Comparison of ENCODE assay signal across 8 cellular contexts in the genomic region with DNA sequence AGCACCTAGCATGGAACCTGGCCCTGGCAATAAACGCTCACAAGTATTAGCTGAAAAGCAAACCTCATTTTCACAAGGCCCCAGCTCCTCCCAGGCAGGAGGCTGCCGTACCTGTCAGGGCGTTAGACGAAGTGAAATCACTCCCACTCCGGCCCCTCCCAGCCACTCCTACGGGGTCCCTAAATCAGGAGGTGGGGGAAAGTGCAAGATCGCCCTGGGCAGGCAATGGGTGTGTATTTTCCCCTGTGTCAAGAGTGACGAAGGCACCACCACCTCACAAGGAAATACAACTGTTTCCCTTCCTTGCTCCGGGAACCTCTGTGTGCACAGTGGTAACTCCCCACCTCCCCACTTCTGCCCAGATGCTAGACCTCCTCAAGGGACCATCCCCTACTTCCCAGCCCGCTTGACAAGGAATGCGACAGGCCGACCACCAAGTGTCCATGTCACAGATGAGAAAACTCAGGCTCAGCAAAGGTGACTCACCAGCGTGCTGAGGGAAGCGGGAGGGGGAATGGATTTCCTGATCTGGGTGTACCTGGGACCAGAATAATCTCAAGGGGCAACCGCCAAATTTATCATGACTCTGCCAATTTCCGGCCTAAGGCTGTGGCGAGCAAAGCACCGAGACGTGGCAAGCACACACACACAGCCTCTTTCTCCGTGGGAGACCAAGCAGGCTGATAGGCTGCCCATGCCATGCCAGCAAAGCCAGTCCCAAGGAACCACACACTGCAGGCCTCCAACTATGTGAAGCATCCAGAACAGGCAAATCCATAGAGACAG. TPM values are rescaled to one million over a fixed set of nuclear protein-coding genes. Genes with fewer than 3 reads are reported as not detected.
A peak's percentile ranks its signal among the peaks of the same experiment; 100 is the strongest.
DNase-seq lines count a peak whose midpoint lies in the region; ATAC-seq, FAIRE-seq and TF ChIP-seq lines count a peak whose summit lies in the region.

No MANE protein-coding gene starts in this region.

- H3K4me1 ChIP-seq in heart right ventricle = peaks cover 16 to 91% (median 71%) of the 10 kb centered on the region in 9 donors
- H3K4me1 ChIP-seq in keratinocyte (ENCODE audit: control insufficient read depth, extremely low read depth, insufficient read depth, low read length) = peaks cover 34% of the 10 kb centered on the region
- peaks cover 2% of the 10 kb centered on the region for H3K4me1 ChIP-seq in urinary bladder (ENCODE audit: insufficient read depth)

- dilution Hi-C loops in keratinocyte (cut with MboI; ENCODE audit: extremely low pct_ligation_motif_present, low sequenced_read_pairs) = no loop called here

- H3K4me2 ChIP-seq in keratinocyte (ENCODE audit: control insufficient read depth, extremely low read depth, insufficient read depth, low read depth, low read length) = peak overlapping the region; percentile 31

- peaks cover 67% of the 10 kb centered on the region for H4K20me1 ChIP-seq in keratinocyte (ENCODE audit: control insufficient read depth, extremely low read depth, insufficient read depth, low read length)

- H3K79me2 ChIP-seq in keratinocyte (ENCODE audit: control insufficient read depth, insufficient read depth, low read length) = peaks cover 99% of the 10 kb centered on the region

- H3K27me3 ChIP-seq in heart right ventricle (no peaks in the 10 kb centered on the region), keratinocyte (ENCODE audit: control insufficient read depth, extremely low read depth, insufficient read depth, low read length) (no peaks in the 10 kb centered on the region), dorsolateral prefrontal cortex (no peaks in the 10 kb centered on the region)

- H3K4me3 ChIP-seq in heart right ventricle (no peak overlapping the region), keratinocyte (ENCODE audit: control insufficient read depth in 2 of 3, extremely low read depth in 1 of 3, insufficient read depth in 2 of 3, low read depth in 1 of 3, low read length in 3 of 3) (peak overlapping the region in 1 of 3 experiments; percentile 22), urinary bladder (ENCODE audit: low read depth, low read length) (no peak overlapping the region), dorsolateral prefrontal cortex (no peak overlapping the region)

- H3K27ac ChIP-seq in heart right ventricle (peak overlapping the region in 6 of 10 donors; percentile 19 to 98 (median 38)), keratinocyte (ENCODE audit: control insufficient read depth, insufficient read depth, low read length) (peak overlapping the region; percentile 46), urinary bladder (ENCODE audit: low read depth) (peak overlapping the region; percentile 58), dorsolateral prefrontal cortex (peak overlapping the region in 3 of 59 donors; percentile 24 to 46 (median 34))

- H3K9me1 ChIP-seq in keratinocyte (ENCODE audit: control insufficient read depth, extremely low read depth, insufficient read depth, low read length) = peaks cover 16% of the 10 kb centered on the region

- DNase-seq in heart right ventricle = no peak
- no peak for DNase-seq in cardiac septum (ENCODE audit: low spot score)
- DNase-seq in activated T-cell treated with anti-CD3 and anti-CD28 coated beads for 4 hours = peak; percentile 21
- DNase-seq in keratinocyte (ENCODE audit: low read depth, low spot score) = no peak
- no peak for DNase-seq in iPS-NIHi7 (ENCODE audit: extremely low spot score)
- DNase-seq in HuH-7 (ENCODE audit: low spot score) = no peak
- no peak for DNase-seq in dorsolateral prefrontal cortex

- peak; percentile 77 for FAIRE-seq in keratinocyte (lab: Jason Lieb, UNC)

- H3K36me3 ChIP-seq in heart right ventricle (peaks cover 0 to 35% (median 0%) of the 10 kb centered on the region in 9 donors), keratinocyte (ENCODE audit: control insufficient read depth in 2 of 2, extremely low read depth in 1 of 2, insufficient read depth in 2 of 2, low read length in 2 of 2) (peaks cover 8 to 18% of the 10 kb centered on the region in 2 experiments), urinary bladder (ENCODE audit: insufficient read depth) (no peaks in the 10 kb centered on the region)

- H3K9ac ChIP-seq in keratinocyte (ENCODE audit: control insufficient read depth, extremely low read depth, insufficient read depth, low read length) = peak overlapping the region; percentile 47

- H3K9me3 ChIP-seq in heart right ventricle (no peaks in the 10 kb centered on the region), keratinocyte (ENCODE audit: control insufficient read depth, low read depth, low read length) (no peaks in the 10 kb centered on the region)

- WGBS in heart right ventricle, 2 donors = 58 to 65% methylated on average over 20 of the region's 20 CpGs
- WGBS in urinary bladder = 70% methylated on average over 20 of the region's 20 CpGs

- H2AFZ ChIP-seq in keratinocyte (ENCODE audit: control insufficient read depth, low read length) = no peak overlapping the region

- intact Hi-C loops in heart right ventricle (cut with DNase I) = no loop called here
- intact Hi-C loops in cardiac septum (cut with DNase I) = no loop called here
- intact Hi-C loops in dorsolateral prefrontal cortex (cut with DNase I) = loop anchor here in 1 of 2 donors (10.0 kb wide), 1 partner anchor 67 kb away; a partner anchor contains a TSS

- ATAC-seq in heart right ventricle = peak in 1 of 8 donors; percentile 20

- TF ChIP-seq CTCF in heart right ventricle (IDR thresholded peaks at IDR 0.05) (no peak), keratinocyte (optimal IDR thresholded peaks at IDR 0.05 in 1 of 3, IDR thresholded peaks at IDR 0.05 in 1 of 3, conservative IDR thresholded peaks at IDR 0.05 in 1 of 3; ENCODE audit: extremely low read depth in 1 of 3, insufficient read depth in 2 of 3, low read length in 3 of 3) (no peak), dorsolateral prefrontal cortex (IDR thresholded peaks at IDR 0.05 in 54 of 56, conservative IDR thresholded peaks at IDR 0.05 in 2 of 56; ENCODE audit: low read depth in 1 of 56, partially characterized antibody in 56 of 56) (no peak)

RNA-seq across cellular contexts. Expression of a gene that starts 7.3 kb away (rescaled TPM):
- total RNA-seq in heart right ventricle (10 to 100 TPM; 31.1 to 51.3 (median 39.0) TPM), cardiac septum (43.0 TPM), urinary bladder (14.5 TPM), dorsolateral prefrontal cortex (100 to 1,000 TPM in 40 of 120 experiments, 10 to 100 TPM in 80; 67.4 to 169 (median 95.4) TPM)
- polyA plus RNA-seq in heart right ventricle (10 to 100 TPM; 36.8 to 38.0 TPM), keratinocyte (26.7 to 49.7 TPM (median 27.5 TPM) in 3 replicates), urinary bladder (43.1 TPM)
- 53.9 TPM for polyA plus RNA-seq in keratinocyte (2011; ENCODE audit: low read depth)
- 25.2 and 42.0 TPM in 2 replicates for polyA plus RNA-seq in keratinocyte (2011; cell fraction: cytosol; rRNA removed)
- polyA plus RNA-seq in keratinocyte (2011; cell fraction: nucleus; rRNA removed) = 53.5 and 58.2 TPM in 2 replicates
- 25.9 and 54.2 TPM in 2 replicates for polyA plus RNA-seq in keratinocyte (2012; ENCODE audit: low replicate concordance)
- 52.8 to 162 TPM (median 69.3 TPM) in 3 replicates for polyA minus RNA-seq in keratinocyte
- 82.3 TPM for polyA minus RNA-seq in keratinocyte (2011; cell fraction: cytosol; rRNA and poly(A)+ RNA removed)
- polyA minus RNA-seq in keratinocyte (2011; cell fraction: nucleus; rRNA and poly(A)+ RNA removed) = 45.9 and 47.5 TPM in 2 replicates

RNA-seq across cellular contexts. Expression of a gene that starts 22.9 kb away (rescaled TPM):
- total RNA-seq in heart right ventricle = 1 to 10 TPM in 9 of 10 donors, under 1 TPM in 1; 0.77 to 2.5 (median 1.9) TPM
- 1 to 10 TPM; 2.7 to 5.9 TPM for polyA plus RNA-seq in heart right ventricle
- total RNA-seq in cardiac septum = 1.6 TPM
- polyA plus RNA-seq in keratinocyte = 0.60 to 0.88 TPM (median 0.68 TPM) in 3 replicates
- polyA plus RNA-seq in keratinocyte (2011; ENCODE audit: low read depth) = 1.1 TPM
- 0.24 and 0.49 TPM in 2 replicates for polyA plus RNA-seq in keratinocyte (2011; cell fraction: cytosol; rRNA removed)
- 3.4 and 4.6 TPM in 2 replicates for polyA plus RNA-seq in keratinocyte (2011; cell fraction: nucleus; rRNA removed)
- polyA plus RNA-seq in keratinocyte (2012; ENCODE audit: low replicate concordance) = 1.0 and 2.2 TPM in 2 replicates
- 0.99 to 3.9 TPM (median 1.2 TPM) in 3 replicates for polyA minus RNA-seq in keratinocyte
- polyA minus RNA-seq in keratinocyte (2011; cell fraction: cytosol; rRNA and poly(A)+ RNA removed) = not detected
- polyA minus RNA-seq in keratinocyte (2011; cell fraction: nucleus; rRNA and poly(A)+ RNA removed) = 1.7 and 2.6 TPM in 2 replicates
- 0.79 TPM for total RNA-seq in urinary bladder
- polyA plus RNA-seq in urinary bladder = 4.5 TPM
- 10 to 100 TPM in 26 of 120 experiments, 1 to 10 TPM in 94; 3.7 to 14.4 (median 8.2) TPM for total RNA-seq in dorsolateral prefrontal cortex

RNA-seq across cellular contexts. Expression of a gene that starts 28.4 kb away (rescaled TPM):
- total RNA-seq in heart right ventricle = 10 to 100 TPM; 26.7 to 41.6 (median 31.6) TPM
- 10 to 100 TPM; 54.2 to 83.7 TPM for polyA plus RNA-seq in heart right ventricle
- total RNA-seq in cardiac septum = 24.6 TPM
- polyA plus RNA-seq in keratinocyte = 20.2 to 26.7 TPM (median 24.7 TPM) in 3 replicates
- 4.6 TPM for polyA plus RNA-seq in keratinocyte (2011; ENCODE audit: low read depth)
- polyA plus RNA-seq in keratinocyte (2011; cell fraction: cytosol; rRNA removed) = 11.9 and 29.1 TPM in 2 replicates
- 17.3 and 22.0 TPM in 2 replicates for polyA plus RNA-seq in keratinocyte (2011; cell fraction: nucleus; rRNA removed)
- 23.7 and 39.1 TPM in 2 replicates for polyA plus RNA-seq in keratinocyte (2012; ENCODE audit: low replicate concordance)
- 12.8 to 23.0 TPM (median 15.5 TPM) in 3 replicates for polyA minus RNA-seq in keratinocyte
- 59.9 TPM for polyA minus RNA-seq in keratinocyte (2011; cell fraction: cytosol; rRNA and poly(A)+ RNA removed)
- polyA minus RNA-seq in keratinocyte (2011; cell fraction: nucleus; rRNA and poly(A)+ RNA removed) = 13.4 and 15.5 TPM in 2 replicates
- 6.5 TPM for total RNA-seq in urinary bladder
- 56.3 TPM for polyA plus RNA-seq in urinary bladder
- 10 to 100 TPM; 32.1 to 75.7 (median 48.3) TPM for total RNA-seq in dorsolateral prefrontal cortex

RNA-seq across cellular contexts. Expression of a gene that starts 32.3 kb away (rescaled TPM):
- total RNA-seq in heart right ventricle = 10 to 100 TPM in 2 of 10 donors, 1 to 10 TPM in 8; 2.3 to 12.6 (median 4.1) TPM
- polyA plus RNA-seq in heart right ventricle = 1 to 10 TPM; 1.8 to 2.0 TPM
- total RNA-seq in cardiac septum = 8.8 TPM
- polyA plus RNA-seq in keratinocyte = 0.46 to 1.1 TPM (median 0.98 TPM) in 3 replicates
- polyA plus RNA-seq in keratinocyte (2011; ENCODE audit: low read depth) = not detected
- 0.63 and 1.7 TPM in 2 replicates for polyA plus RNA-seq in keratinocyte (2011; cell fraction: cytosol; rRNA removed)
- 2.8 and 5.4 TPM in 2 replicates for polyA plus RNA-seq in keratinocyte (2011; cell fraction: nucleus; rRNA removed)
- 0.38 and 1.1 TPM in 2 replicates for polyA plus RNA-seq in keratinocyte (2012; ENCODE audit: low replicate concordance)
- 0.13 to 2.7 TPM in 2 of 3 replicates, not detected in the other for polyA minus RNA-seq in keratinocyte
- polyA minus RNA-seq in keratinocyte (2011; cell fraction: cytosol; rRNA and poly(A)+ RNA removed) = not detected
- polyA minus RNA-seq in keratinocyte (2011; cell fraction: nucleus; rRNA and poly(A)+ RNA removed) = 0.32 and 0.62 TPM in 2 replicates
- 9.7 TPM for total RNA-seq in urinary bladder
- polyA plus RNA-seq in urinary bladder = 8.8 TPM
- total RNA-seq in dorsolateral prefrontal cortex = 100 to 1,000 TPM; 186 to 446 (median 306) TPM

RNA-seq across cellular contexts. Expression of a gene that starts 42.2 kb away (rescaled TPM):
- total RNA-seq in heart right ventricle (1 to 10 TPM in 7 of 10 donors, under 1 TPM in 3; 0.25 to 7.5 (median 2.4) TPM), cardiac septum (3.7 TPM), urinary bladder (3.6 TPM), dorsolateral prefrontal cortex (10 to 100 TPM in 11 of 120 experiments, 1 to 10 TPM in 104, under 1 TPM in 5; 0.24 to 24.0 (median 4.8) TPM)
- polyA plus RNA-seq in heart right ventricle (1 to 10 TPM; 1.3 to 6.1 TPM), keratinocyte (0.06 to 0.17 TPM (median 0.09 TPM) in 3 replicates), urinary bladder (1.6 TPM)
- polyA plus RNA-seq in keratinocyte (2011; ENCODE audit: low read depth) = 0.55 TPM
- 0.02 and 0.12 TPM in 2 replicates for polyA plus RNA-seq in keratinocyte (2011; cell fraction: cytosol; rRNA removed)
- 0.08 and 0.27 TPM in 2 replicates for polyA plus RNA-seq in keratinocyte (2011; cell fraction: nucleus; rRNA removed)
- 0.15 and 0.20 TPM in 2 replicates for polyA plus RNA-seq in keratinocyte (2012; ENCODE audit: low replicate concordance)
- 0.38 to 1.1 TPM in 2 of 3 replicates, not detected in the other for polyA minus RNA-seq in keratinocyte
- not detected for polyA minus RNA-seq in keratinocyte (2011; cell fraction: cytosol; rRNA and poly(A)+ RNA removed)
- 0.47 and 1.3 TPM in 2 replicates for polyA minus RNA-seq in keratinocyte (2011; cell fraction: nucleus; rRNA and poly(A)+ RNA removed)
